Comparison of ENCODE assay signal across 10 cellular contexts in genomic region chr11:45178890-45179663, GRCh38. TPM values are rescaled to one million over a fixed set of nuclear protein-coding genes. Genes with fewer than 3 reads are reported as not detected.
DNase-seq lines count a peak whose midpoint lies in the region; ATAC-seq, FAIRE-seq and TF ChIP-seq lines count a peak whose summit lies in the region.
"Had no signal": no experiment of that assay in that cellular context is flagged by ENCODE, and none has a peak within 500 bp of the region (broad histone marks: within the 10 kb centered on the region; RNA-seq: fewer than 3 reads in every experiment).

No MANE protein-coding gene starts in this region.

- peaks cover 0 to 5% of the 10 kb centered on the region in 2 donors for H3K4me1 ChIP-seq in uterus

- FAIRE-seq in bronchial epithelial cell (lab: Jason Lieb, UNC): no peak

- no peak for TF ChIP-seq POLR2A in uterus (IDR thresholded peaks at IDR 0.05)

- ATAC-seq in left cardiac atrium: peak; percentile 7 to 43
- no peak for ATAC-seq in left ventricle myocardium superior
- ATAC-seq in HG02678 (IDR thresholded peaks at IDR 0.05; ENCODE audit: unreplicated experiment): no peak
- ATAC-seq in HG03439 (IDR thresholded peaks at IDR 0.05; ENCODE audit: unreplicated experiment): no peak
- ATAC-seq in GM18868 (IDR thresholded peaks at IDR 0.05; ENCODE audit: unreplicated experiment): no peak

- DNase-seq in left cardiac atrium (no peak), left ventricle myocardium superior (no peak), bronchial epithelial cell (ENCODE audit: low read depth) (peak; percentile 95), middle frontal gyrus (ENCODE audit: extremely low spot score, low spot score) (peak; percentile 20), uterus (no peak)
- DNase-seq: activated T-cell treated with anti-CD3 and anti-CD28 coated beads, Interleukin-2, amount 50 U/mL, for 1 hour; CD4-positive, CD25-positive, alpha-beta regulatory T cell had no signal

- peak overlapping the region; percentile 86 to 87 for H3K27ac ChIP-seq in uterus

- intact Hi-C loops in left cardiac atrium (cut with DNase I) (no loop called here), left ventricle myocardium superior (cut with micrococcal nuclease) (no loop called here), uterus (cut with DNase I; ENCODE audit: low total_unique reads) (no loop called here)

- H3K36me3 ChIP-seq in bronchial epithelial cell (ENCODE audit: control insufficient read depth, insufficient read depth, low read length) (peaks cover 4% of the 10 kb centered on the region), uterus (no peaks in the 10 kb centered on the region)

- TF ChIP-seq CTCF in bronchial epithelial cell (IDR thresholded peaks at IDR 0.05; ENCODE audit: insufficient read depth, low read length, severe bottlenecking) (no peak), uterus (IDR thresholded peaks at IDR 0.05) (no peak)

- no peak overlapping the region for H3K4me3 ChIP-seq in bronchial epithelial cell (ENCODE audit: low read depth, low read length)
- no peak overlapping the region for H3K4me3 ChIP-seq in uterus

- H3K27me3 ChIP-seq in bronchial epithelial cell (ENCODE audit: control insufficient read depth, insufficient read depth, low read length) (no peaks in the 10 kb centered on the region), uterus (no peaks in the 10 kb centered on the region)

- no peaks in the 10 kb centered on the region for H3K9me3 ChIP-seq in uterus

RNA-seq across cellular contexts. Expression of gene PRDM11, which starts 32.6 kb away (rescaled TPM):
- total RNA-seq in left cardiac atrium: 10 to 100 TPM; 16.1 to 16.3 TPM
- total RNA-seq in left ventricle myocardium superior: 16.9 TPM
- 4.7 and 5.4 TPM in 2 replicates for total RNA-seq in bronchial epithelial cell
- total RNA-seq in uterus: 100 to 1,000 TPM in 1 of 4 donors, 10 to 100 TPM in 2, 1 to 10 TPM in 1; 7.4 to 318 (median 58.5) TPM

Comparison
In these comparisons a context has a peak if more than half of its experiments do, and no peak if none do; other contexts are left out.
1. ATAC-seq: peak in left cardiac atrium (2 of 2); none in left ventricle myocardium superior (single experiment), HG02678 (single experiment), HG03439 (single experiment) and GM18868 (single experiment).
2. DNase-seq: peak in bronchial epithelial cell (single experiment) and middle frontal gyrus (single experiment); none in left cardiac atrium (single experiment), left ventricle myocardium superior (single experiment) and uterus (0 of 2).